ENCODE assay signal across 23 cellular contexts in the genomic region with DNA sequence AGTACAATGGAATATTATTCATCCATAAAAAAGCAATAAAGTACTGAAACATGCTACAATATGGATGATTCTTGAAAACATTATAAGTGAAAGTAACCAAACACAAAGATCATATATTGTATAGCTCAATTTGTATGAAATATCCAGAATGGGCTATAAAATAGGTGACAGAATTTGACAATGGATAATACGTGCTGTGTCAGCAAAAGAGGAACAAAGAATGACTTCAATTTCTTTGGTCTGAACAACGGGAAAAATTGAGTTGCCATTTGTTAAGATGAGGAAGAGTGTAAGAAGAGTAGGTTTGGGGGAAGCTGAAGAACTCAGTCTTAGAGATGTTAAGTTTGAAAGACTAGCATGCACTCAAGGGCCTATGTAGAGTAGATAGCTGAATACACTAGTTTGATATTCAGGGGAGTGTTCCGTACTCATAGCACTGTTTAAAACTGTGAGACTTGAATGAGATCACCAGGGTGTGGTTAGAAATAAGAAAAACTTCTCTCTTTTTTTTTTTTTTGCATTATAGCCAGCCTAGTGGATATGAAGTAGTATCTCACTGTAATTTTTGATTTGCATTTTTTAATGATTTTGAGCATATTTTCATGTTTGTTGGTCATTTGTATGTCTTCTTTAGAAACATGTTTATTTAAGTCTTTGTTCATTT.
"Had no signal": no experiment of that assay in that cellular context is flagged by ENCODE, and none has a peak within 500 bp of the region (broad histone marks: within the 10 kb centered on the region; RNA-seq: fewer than 3 reads in every experiment).

No MANE protein-coding gene starts in this region.

- H3K4me3 Mint-ChIP-seq: naive B cell, nephron, type B pancreatic cell had no signal

- H3K79me2 ChIP-seq: hepatocyte had no signal

- H3K4me3 ChIP-seq: dorsolateral prefrontal cortex, esophagus muscularis mucosa, hepatocyte, lung, pancreas, suprapubic skin, thyroid gland had no signal

- H2AFZ ChIP-seq: hepatocyte had no signal

- H3K9me3 ChIP-seq: esophagus muscularis mucosa, pancreas, suprapubic skin, thyroid gland had no signal

- H3K27me3 Mint-ChIP-seq: progenitor cell of endocrine pancreas, type B pancreatic cell had no signal

- H3K27ac Mint-ChIP-seq: nephron, progenitor cell of endocrine pancreas, type B pancreatic cell had no signal

- H3K36me3 ChIP-seq: esophagus muscularis mucosa, pancreas, suprapubic skin, thyroid gland had no signal

- H3K36me3 Mint-ChIP-seq: naive B cell had no signal

- ATAC-seq: left colon, left ventricle myocardium superior, pancreas, right cardiac atrium had no signal

- H3K27me3 ChIP-seq: dorsolateral prefrontal cortex, esophagus muscularis mucosa, hepatocyte, pancreas, suprapubic skin, thyroid gland had no signal

- H3K4me1 Mint-ChIP-seq: naive B cell, nephron had no signal

- DNase-seq: cortex of kidney; dorsolateral prefrontal cortex; effector CD8-positive, alpha-beta T cell; foreskin melanocyte; head of caudate nucleus; left colon; left ventricle myocardium superior; mesendoderm; naive B cell; occipital lobe; pancreas; stimulated activated CD4-positive, alpha-beta T cell treated with anti-CD3 and anti-CD28 coated beads, Interleukin-4, amount 100 ng/mL, for 4 hours; stimulated activated naive CD4-positive, alpha-beta T cell; thyroid gland had no signal

- FAIRE-seq: urothelium cell line had no signal

- H3K27ac ChIP-seq: dorsolateral prefrontal cortex, esophagus muscularis mucosa, hepatocyte, pancreas, suprapubic skin, thyroid gland had no signal

- H3K4me1 ChIP-seq: esophagus muscularis mucosa, pancreas, thyroid gland had no signal

- H3K4me2 ChIP-seq: hepatocyte had no signal
